Comparison of ENCODE assay signal across 9 cellular contexts in the genomic region with DNA sequence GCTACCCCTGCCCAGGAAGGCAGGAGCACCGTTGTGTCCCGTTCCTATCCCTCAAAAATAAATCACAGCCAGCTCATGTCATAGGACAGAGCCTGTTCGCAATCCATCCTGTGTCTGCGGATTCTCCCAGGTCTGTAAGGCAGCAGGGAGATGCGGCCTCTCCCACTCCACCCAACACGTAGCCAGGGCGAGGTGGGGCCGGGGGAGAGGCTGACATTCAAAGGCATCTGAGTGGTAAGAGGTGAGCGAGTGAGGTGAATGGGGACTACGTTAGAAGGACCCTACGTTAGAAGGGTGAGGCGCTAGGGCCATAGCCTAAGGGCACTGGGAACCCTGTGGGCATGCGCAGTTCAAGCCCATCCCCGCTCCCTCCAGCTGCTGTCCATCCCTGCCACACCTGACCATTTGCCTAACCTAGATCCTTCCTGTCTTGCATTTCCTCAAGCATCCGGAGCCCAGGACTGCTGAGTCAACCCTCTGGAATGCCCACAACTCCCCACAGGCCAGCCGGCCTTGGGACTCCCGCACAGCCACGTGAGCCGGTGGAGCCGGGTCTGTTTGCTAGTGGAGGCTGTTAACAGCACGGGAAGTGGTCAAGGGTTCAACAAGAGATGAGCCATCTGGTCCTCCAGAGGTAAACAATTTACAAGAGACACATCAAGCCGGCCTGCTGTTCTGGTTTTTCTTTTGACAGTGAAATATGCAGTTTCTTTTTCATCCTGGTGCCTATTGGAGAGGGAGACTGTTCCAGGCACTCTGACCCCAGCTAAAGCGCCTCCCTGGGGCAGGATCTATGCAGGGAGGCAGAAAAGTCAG. TPM values are rescaled to one million over a fixed set of nuclear protein-coding genes. Genes with fewer than 3 reads are reported as not detected.
DNase-seq lines count a peak whose midpoint lies in the region; ATAC-seq, FAIRE-seq and TF ChIP-seq lines count a peak whose summit lies in the region.
"Had no signal": no experiment of that assay in that cellular context is flagged by ENCODE, and none has a peak within 500 bp of the region (broad histone marks: within the 10 kb centered on the region; RNA-seq: fewer than 3 reads in every experiment).

No MANE protein-coding gene starts in this region.

- no peak for FAIRE-seq in bronchial epithelial cell (lab: Jason Lieb, UNC)
- FAIRE-seq: A204.1 had no signal

- H3K9me3 ChIP-seq in CD8-positive, alpha-beta memory T cell (ENCODE audit: low read length), result peaks cover 3% of the 10 kb centered on the region

- no peak overlapping the region for H3K4me3 ChIP-seq in bronchial epithelial cell (ENCODE audit: low read depth, low read length)
- no peak overlapping the region for H3K4me3 ChIP-seq in CD8-positive, alpha-beta memory T cell (ENCODE audit: low read length)

- CTCF ChIA-PET in CD8-positive, alpha-beta memory T cell (lab: Charles Lee), result no interaction called here

- no peaks in the 10 kb centered on the region for H3K27me3 ChIP-seq in bronchial epithelial cell (ENCODE audit: control insufficient read depth, insufficient read depth, low read length)
- no peaks in the 10 kb centered on the region for H3K27me3 ChIP-seq in CD8-positive, alpha-beta memory T cell (ENCODE audit: insufficient read depth, low read length, poor library complexity, severe bottlenecking)

- peaks cover 0 to 2% (median 0%) of the 10 kb centered on the region in 5 donors for H3K9me3 Mint-ChIP-seq in CD8-positive, alpha-beta memory T cell

- no peaks in the 10 kb centered on the region for H3K36me3 Mint-ChIP-seq in CD8-positive, alpha-beta memory T cell

- H3K27ac ChIP-seq in CD8-positive, alpha-beta memory T cell (ENCODE audit: low read depth, low read length), result no peak overlapping the region

- H3K4me1 ChIP-seq in CD8-positive, alpha-beta memory T cell (ENCODE audit: insufficient read depth, low read length), result no peaks in the 10 kb centered on the region

- H3K27me3 Mint-ChIP-seq in CD8-positive, alpha-beta memory T cell, result peaks cover 7 to 15% of the 10 kb centered on the region in 2 donors

- no peak overlapping the region for H3K4me3 Mint-ChIP-seq in CD8-positive, alpha-beta memory T cell

- no peak for TF ChIP-seq CTCF in bronchial epithelial cell (IDR thresholded peaks at IDR 0.05; ENCODE audit: insufficient read depth, low read length, severe bottlenecking)

- POLR2A ChIA-PET in CD8-positive, alpha-beta memory T cell (lab: Charles Lee), result no interaction called here

- H3K4me1 Mint-ChIP-seq in CD8-positive, alpha-beta memory T cell, result no peaks in the 10 kb centered on the region

- no peaks in the 10 kb centered on the region for H3K36me3 ChIP-seq in bronchial epithelial cell (ENCODE audit: control insufficient read depth, insufficient read depth, low read length)
- no peaks in the 10 kb centered on the region for H3K36me3 ChIP-seq in CD8-positive, alpha-beta memory T cell (ENCODE audit: insufficient read depth, low read length)

- DNase-seq in DMS79 (lab: John Stamatoyannopoulos, UW) (peak; percentile 23), DMS79 treated with DMSO at 0.1 percent for 48 hours (lab: John Stamatoyannopoulos, UW) (no peak), bronchial epithelial cell (ENCODE audit: low read depth) (peak; percentile 83), left lobe of liver (ENCODE audit: low spot score) (peak; percentile 60), ureter (ENCODE audit: low spot score) (peak; percentile 90), NCI-H345 treated with DMSO at 0.1 percent for 48 hours (lab: John Stamatoyannopoulos, UW; ENCODE audit: unreplicated experiment) (no peak)
- DNase-seq in CD8-positive, alpha-beta memory T cell, result no peak

- peak; percentile 50 for ATAC-seq in left lobe of liver
- ATAC-seq in GM18517 (IDR thresholded peaks at IDR 0.05; ENCODE audit: unreplicated experiment), result no peak

- H3K27ac Mint-ChIP-seq in CD8-positive, alpha-beta memory T cell, result no peak overlapping the region

RNA-seq across cellular contexts. Expression of a gene that starts 45.9 kb away (rescaled TPM):
- under 0.01 and 0.53 TPM in 2 replicates for total RNA-seq in bronchial epithelial cell
- total RNA-seq in left lobe of liver, result 20.1 TPM
- 5.0 TPM for total RNA-seq in ureter
- not detected for total RNA-seq in CD8-positive, alpha-beta memory T cell
- 1.8 TPM for polyA plus RNA-seq in CD8-positive, alpha-beta memory T cell

Comparison
In these comparisons a context has a peak if more than half of its experiments do, and no peak if none do; other contexts are left out.
1. DNase-seq: peak in DMS79 (single experiment), bronchial epithelial cell (single experiment), left lobe of liver (single experiment) and ureter (single experiment); none in DMS79 treated with DMSO at 0.1 percent for 48 hours (single experiment), NCI-H345 treated with DMSO at 0.1 percent for 48 hours (single experiment) and CD8-positive, alpha-beta memory T cell (0 of 5).